8 cellular contexts compared by ENCODE assay signal in genomic region chr12:89019439-89020120, GRCh38.
DNase-seq lines count a peak whose midpoint lies in the region; ATAC-seq and TF ChIP-seq lines count a peak whose summit lies in the region.

No MANE protein-coding gene starts in this region.

- H3K27ac Mint-ChIP-seq in CD8-positive, alpha-beta memory T cell = no peak overlapping the region
- H3K27ac Mint-ChIP-seq in activated CD4-positive, alpha-beta T cell treated with anti-CD3 and anti-CD28 coated beads, Interleukin-2, amount 10 ng/mL, durations not matched to agents 7 days and 5 days = no peak overlapping the region

- H3K27me3 ChIP-seq in CD8-positive, alpha-beta memory T cell (ENCODE audit: insufficient read depth, low read length, poor library complexity, severe bottlenecking) = no peaks in the 10 kb centered on the region
- H3K27me3 ChIP-seq in duodenal mucosa (ENCODE audit: control insufficient read depth in 1 of 2, insufficient read depth in 2 of 2, low read length in 2 of 2) = no peaks in the 10 kb centered on the region
- H3K27me3 ChIP-seq in lower lobe of right lung (ENCODE audit: low read depth) = no peaks in the 10 kb centered on the region

- CTCF ChIA-PET in CD8-positive, alpha-beta memory T cell (lab: Charles Lee) = interaction anchor here (0.6 to 4.9 kb wide), 24 partner anchors 8 to 580 kb away, joined by 3 to 44 read pairs (median 4); partner anchors contain the start of gene GALNT4
- CTCF ChIA-PET in activated CD4-positive, alpha-beta T cell treated with anti-CD3 and anti-CD28 coated beads, Interleukin-2, amount 10 ng/mL, durations not matched to agents 7 days and 5 days (lab: Charles Lee) = interaction anchor here (0.6 to 3.4 kb wide), 26 partner anchors 10 to 525 kb away, joined by 3 to 34 read pairs (median 4); partner anchors contain the start of genes DUSP6, GALNT4 and POC1B

- peak; percentile 86 for TF ChIP-seq CTCF in lower lobe of right lung (IDR thresholded peaks at IDR 0.05)

- intact Hi-C loops in lower lobe of right lung (cut with DNase I) = loop anchor here (5.0 kb wide), 1 partner anchor 508 kb away; the partner anchor contains the start of gene POC1B

- POLR2A ChIA-PET in CD8-positive, alpha-beta memory T cell (lab: Charles Lee) = no interaction called here
- POLR2A ChIA-PET in activated CD4-positive, alpha-beta T cell treated with anti-CD3 and anti-CD28 coated beads, Interleukin-2, amount 10 ng/mL, durations not matched to agents 7 days and 5 days (lab: Charles Lee) = interaction anchor here (1.0 kb wide), 1 partner anchor 449 kb away, joined by 4 read pairs; no protein-coding TSS in a partner anchor

- no peaks in the 10 kb centered on the region for H3K36me3 ChIP-seq in CD8-positive, alpha-beta memory T cell (ENCODE audit: insufficient read depth, low read length)
- H3K36me3 ChIP-seq in duodenal mucosa (ENCODE audit: control insufficient read depth in 1 of 2, insufficient read depth in 2 of 2, low read length in 2 of 2) = no peaks in the 10 kb centered on the region
- no peaks in the 10 kb centered on the region for H3K36me3 ChIP-seq in lower lobe of right lung

- no peak overlapping the region for H3K4me3 ChIP-seq in CD8-positive, alpha-beta memory T cell (ENCODE audit: low read length)
- peak overlapping the region; percentile 36 to 60 for H3K4me3 ChIP-seq in duodenal mucosa (ENCODE audit: low read depth in 1 of 2, low read length in 2 of 2)
- H3K4me3 ChIP-seq in lower lobe of right lung = peak overlapping the region; percentile 32

- no peak overlapping the region for H3K4me3 Mint-ChIP-seq in CD8-positive, alpha-beta memory T cell
- no peak overlapping the region for H3K4me3 Mint-ChIP-seq in activated CD4-positive, alpha-beta T cell treated with anti-CD3 and anti-CD28 coated beads, Interleukin-2, amount 10 ng/mL, durations not matched to agents 7 days and 5 days

- peak overlapping the region in 1 of 2 donors; percentile 28 for H3K9ac ChIP-seq in duodenal mucosa (ENCODE audit: low read depth in 1 of 2, low read length in 2 of 2)

- H3K27me3 Mint-ChIP-seq in CD8-positive, alpha-beta memory T cell = peaks cover 8 to 15% of the 10 kb centered on the region in 2 donors
- peaks cover 2% of the 10 kb centered on the region for H3K27me3 Mint-ChIP-seq in activated CD4-positive, alpha-beta T cell treated with anti-CD3 and anti-CD28 coated beads, Interleukin-2, amount 10 ng/mL, durations not matched to agents 7 days and 5 days

- no peaks in the 10 kb centered on the region for H3K36me3 Mint-ChIP-seq in CD8-positive, alpha-beta memory T cell
- peaks cover 9% of the 10 kb centered on the region for H3K36me3 Mint-ChIP-seq in activated CD4-positive, alpha-beta T cell treated with anti-CD3 and anti-CD28 coated beads, Interleukin-2, amount 10 ng/mL, durations not matched to agents 7 days and 5 days (ENCODE audit: low read depth)

- no peak overlapping the region for H3K27ac ChIP-seq in CD8-positive, alpha-beta memory T cell (ENCODE audit: low read depth, low read length)
- H3K27ac ChIP-seq in duodenal mucosa (ENCODE audit: low read depth, low read length) (no peak overlapping the region), lower lobe of right lung (no peak overlapping the region)

- H3K4me1 ChIP-seq in CD8-positive, alpha-beta memory T cell (ENCODE audit: insufficient read depth, low read length) = peaks cover 5% of the 10 kb centered on the region
- peaks cover 5 to 17% of the 10 kb centered on the region in 2 donors for H3K4me1 ChIP-seq in duodenal mucosa (ENCODE audit: control insufficient read depth in 1 of 2, insufficient read depth in 2 of 2, low read length in 2 of 2)
- peaks cover 14% of the 10 kb centered on the region for H3K4me1 ChIP-seq in lower lobe of right lung

- DNase-seq in CD8-positive, alpha-beta memory T cell = peak; percentile 46 to 75 (median 60)
- DNase-seq in NCI-H526 (lab: John Stamatoyannopoulos, UW) = peak; percentile 81 to 89
- peak; percentile 87 for DNase-seq in activated CD4-positive, alpha-beta T cell treated with anti-CD3 and anti-CD28 coated beads, Interleukin-2, amount 10 ng/mL, durations not matched to agents 7 days and 5 days
- DNase-seq in lower lobe of right lung = peak; percentile 59
- DNase-seq in stimulated activated CD4-positive, alpha-beta T cell treated with anti-CD3 and anti-CD28 coated beads, TNF-alpha, amount 100 ng/mL, for 4 hours (ENCODE audit: low read depth in 3 of 3) = peak; percentile 32 to 59 (median 50)

- H3K9me3 Mint-ChIP-seq in CD8-positive, alpha-beta memory T cell = no peaks in the 10 kb centered on the region
- peaks cover under 1% of the 10 kb centered on the region for H3K9me3 Mint-ChIP-seq in activated CD4-positive, alpha-beta T cell treated with anti-CD3 and anti-CD28 coated beads, Interleukin-2, amount 10 ng/mL, durations not matched to agents 7 days and 5 days

- ATAC-seq in GM19463 (IDR thresholded peaks at IDR 0.05; ENCODE audit: unreplicated experiment) (peak; percentile 100), HG03565 (IDR thresholded peaks at IDR 0.05; ENCODE audit: unreplicated experiment) (peak; percentile 97), lower lobe of right lung (peak; percentile 95 to 96)

- no peaks in the 10 kb centered on the region for H3K9me3 ChIP-seq in CD8-positive, alpha-beta memory T cell (ENCODE audit: low read length)
- no peaks in the 10 kb centered on the region for H3K9me3 ChIP-seq in duodenal mucosa (ENCODE audit: control insufficient read depth in 1 of 2, low read length in 2 of 2)
- H3K9me3 ChIP-seq in lower lobe of right lung = no peaks in the 10 kb centered on the region

- H3K4me1 Mint-ChIP-seq in CD8-positive, alpha-beta memory T cell = peaks cover 2 to 4% (median 3%) of the 10 kb centered on the region in 3 donors
- H3K4me1 Mint-ChIP-seq in activated CD4-positive, alpha-beta T cell treated with anti-CD3 and anti-CD28 coated beads, Interleukin-2, amount 10 ng/mL, durations not matched to agents 7 days and 5 days = peaks cover 27% of the 10 kb centered on the region
